Comparison of ENCODE assay signal across 14 cellular contexts in the genomic region with DNA sequence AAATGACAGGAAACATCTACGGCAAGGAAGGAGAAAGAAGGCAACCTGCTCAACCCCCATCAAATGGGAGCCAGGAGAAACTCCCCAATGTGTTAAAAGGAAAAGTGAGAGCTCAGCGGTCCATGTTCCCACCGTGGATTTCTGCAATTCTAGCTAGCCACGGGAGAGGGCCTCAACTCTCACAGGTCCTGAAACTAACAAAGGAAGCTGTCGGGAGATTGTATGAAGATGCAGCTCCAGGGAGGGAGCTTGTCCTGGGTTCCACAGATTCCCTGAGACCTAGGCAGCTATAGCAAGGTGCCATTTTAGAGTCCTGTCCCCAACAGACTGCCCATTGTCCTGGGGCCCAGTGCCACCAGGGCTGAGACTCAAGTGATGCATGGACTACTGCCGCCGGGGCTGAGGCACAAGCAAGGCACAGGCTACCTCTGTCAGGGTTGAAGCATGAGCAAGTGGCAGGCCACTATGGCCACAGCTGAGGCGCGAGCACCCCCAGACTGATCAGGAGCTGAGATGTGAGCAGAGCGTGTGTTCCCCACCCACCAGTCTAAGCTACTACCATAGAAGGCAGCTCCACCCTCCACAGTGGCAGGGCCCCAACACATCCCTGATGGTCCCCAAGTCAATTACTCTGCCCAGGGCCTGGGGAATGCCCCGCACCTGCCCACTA. TPM values are rescaled to one million over a fixed set of nuclear protein-coding genes. Genes with fewer than 3 reads are reported as not detected.
DNase-seq lines count a peak whose midpoint lies in the region; ATAC-seq lines count a peak whose summit lies in the region.
"Had no signal": no experiment of that assay in that cellular context is flagged by ENCODE, and none has a peak within 500 bp of the region (broad histone marks: within the 10 kb centered on the region; RNA-seq: fewer than 3 reads in every experiment).

No MANE protein-coding gene starts in this region.

- H3K9me3 Mint-ChIP-seq in activated T-cell treated with anti-CD3 and anti-CD28 coated beads, Interleukin-2, amount 50 U/mL, for 24 hours: peaks cover 15% of the 10 kb centered on the region

- peak overlapping the region; percentile 13 for H3K27ac Mint-ChIP-seq in activated T-cell treated with anti-CD3 and anti-CD28 coated beads, Interleukin-2, amount 50 U/mL, for 24 hours

- no peaks in the 10 kb centered on the region for H3K27me3 Mint-ChIP-seq in activated T-cell treated with anti-CD3 and anti-CD28 coated beads, Interleukin-2, amount 50 U/mL, for 24 hours

- H3K4me1 Mint-ChIP-seq in activated T-cell treated with anti-CD3 and anti-CD28 coated beads, Interleukin-2, amount 50 U/mL, for 24 hours (ENCODE audit: low read depth): peaks cover 80% of the 10 kb centered on the region

- H3K36me3 Mint-ChIP-seq in activated T-cell treated with anti-CD3 and anti-CD28 coated beads, Interleukin-2, amount 50 U/mL, for 24 hours (ENCODE audit: low read depth): peaks cover 53% of the 10 kb centered on the region

- no peak overlapping the region for H3K4me3 Mint-ChIP-seq in activated T-cell treated with anti-CD3 and anti-CD28 coated beads, Interleukin-2, amount 50 U/mL, for 24 hours

- no peak for DNase-seq in activated T-cell treated with anti-CD3 and anti-CD28 coated beads, Interleukin-2, amount 50 U/mL, for 24 hours
- no peak for DNase-seq in activated T-cell treated with anti-CD3 and anti-CD28 coated beads, Interleukin-2, amount 50 U/mL, for 48 hours
- DNase-seq in SK-MEL-5 (ENCODE audit: low read depth, low spot score) (peak; percentile 17), iPS-NIHi11 (ENCODE audit: low spot score) (peak; percentile 23), T-helper 9 cell (no peak), NCI-H2196 treated with DMSO at 0.1 percent for 48 hours (lab: John Stamatoyannopoulos, UW; ENCODE audit: unreplicated experiment) (no peak)
- no peak for DNase-seq in stimulated activated naive CD8-positive, alpha-beta T cell treated with anti-CD3 and anti-CD28 coated beads, Interleukin-15, Interleukin-2, amounts not matched to agents 100 U/mL and 50 U/mL, for 24 hours
- DNase-seq: activated CD8-positive, alpha-beta memory T cell treated with anti-CD3 and anti-CD28 coated beads, Interleukin-2, amount 50 U/mL, for 4 hours; GDM1; NCI-H2029; NCI-H774; sigmoid colon; thyroid gland had no signal

- in situ Hi-C loops in SK-MEL-5 (cut with HindIII; ENCODE audit: low pct_unique_long_range_greater_than_20kb, low sequenced_read_pairs): no loop called here

- peak; percentile 32 for ATAC-seq in stimulated activated naive CD8-positive, alpha-beta T cell treated with anti-CD3 and anti-CD28 coated beads, Interleukin-15, Interleukin-2, amounts not matched to agents 100 U/mL and 50 U/mL, for 24 hours
- ATAC-seq in GM21619 (IDR thresholded peaks at IDR 0.05; ENCODE audit: unreplicated experiment): no peak

RNA-seq across cellular contexts. Expression of a gene that starts 31.3 kb away (rescaled TPM):
- total RNA-seq in SK-MEL-5 (2014; rRNA removed; shearing (Covaris generic)): 12.1 and 12.3 TPM in 2 replicates
- 8.1 and 8.9 TPM in 2 replicates for polyA plus RNA-seq in SK-MEL-5 (2015; cell fraction: cytosol; rRNA removed)
- polyA plus RNA-seq in SK-MEL-5 (2015; cell fraction: nucleus; rRNA removed): 5.8 and 17.7 TPM in 2 replicates

RNA-seq across cellular contexts. Expression of a gene that starts 31.7 kb away (rescaled TPM):
- 6.5 and 7.3 TPM in 2 replicates for total RNA-seq in SK-MEL-5 (2014; rRNA removed; shearing (Covaris generic))
- polyA plus RNA-seq in SK-MEL-5 (2015; cell fraction: cytosol; rRNA removed): 4.1 and 7.2 TPM in 2 replicates
- polyA plus RNA-seq in SK-MEL-5 (2015; cell fraction: nucleus; rRNA removed): 1.3 and 2.4 TPM in 2 replicates

Comparison
In these comparisons a context has a peak if more than half of its experiments do, and no peak if none do; other contexts are left out.
1. DNase-seq: peak in SK-MEL-5 (single experiment) and iPS-NIHi11 (single experiment); none in activated T-cell treated with anti-CD3 and anti-CD28 coated beads, Interleukin-2, amount 50 U/mL, for 24 hours (single experiment), activated T-cell treated with anti-CD3 and anti-CD28 coated beads, Interleukin-2, amount 50 U/mL, for 48 hours (0 of 2), stimulated activated naive CD8-positive, alpha-beta T cell treated with anti-CD3 and anti-CD28 coated beads, Interleukin-15, Interleukin-2, amounts not matched to agents 100 U/mL and 50 U/mL, for 24 hours (single experiment), T-helper 9 cell (single experiment) and NCI-H2196 treated with DMSO at 0.1 percent for 48 hours (single experiment).